27 cellular contexts compared by ENCODE assay signal in genomic region chrX:110258552-110258951, GRCh38. TPM values are rescaled to one million over a fixed set of nuclear protein-coding genes. Genes with fewer than 3 reads are reported as not detected.
DNase-seq lines count a peak whose midpoint lies in the region; FAIRE-seq and TF ChIP-seq lines count a peak whose summit lies in the region.
"Had no signal": no experiment of that assay in that cellular context is flagged by ENCODE, and none has a peak within 500 bp of the region (broad histone marks: within the 10 kb centered on the region; RNA-seq: fewer than 3 reads in every experiment).

No MANE protein-coding gene starts in this region.

- H3K27me3 ChIP-seq in bronchial epithelial cell (ENCODE audit: control insufficient read depth, insufficient read depth, low read length) = no peaks in the 10 kb centered on the region
- H3K27me3 ChIP-seq: ascending aorta had no signal

- no peak for FAIRE-seq in bronchial epithelial cell (lab: Jason Lieb, UNC)

- no peak overlapping the region for H3K4me3 ChIP-seq in bronchial epithelial cell (ENCODE audit: low read depth, low read length)
- H3K4me3 ChIP-seq: ascending aorta, dorsolateral prefrontal cortex, GM23338, heart right ventricle had no signal

- no peak for TF ChIP-seq CTCF in bronchial epithelial cell (IDR thresholded peaks at IDR 0.05; ENCODE audit: insufficient read depth, low read length, severe bottlenecking)

- no peaks in the 10 kb centered on the region for H3K36me3 ChIP-seq in bronchial epithelial cell (ENCODE audit: control insufficient read depth, insufficient read depth, low read length)
- H3K36me3 ChIP-seq: ascending aorta, heart right ventricle had no signal

- DNase-seq in EL (peak; percentile 43), LHCN-M2 (ENCODE audit: low read depth) (peak; percentile 38), bronchial epithelial cell (ENCODE audit: low read depth) (peak; percentile 62), iris pigment epithelial cell (ENCODE audit: low read depth) (peak; percentile 26), NOMO-1 treated with DMSO at 0.1 percent for 48 hours (lab: John Stamatoyannopoulos, UW; ENCODE audit: unreplicated experiment) (no peak), T-helper 9 cell (no peak), dermis blood vessel endothelial cell (no peak)
- no peak for DNase-seq in stimulated activated CD4-positive, alpha-beta T cell treated with anti-CD3 and anti-CD28 coated beads, Interleukin-4, amount 100 ng/mL, for 4 hours
- DNase-seq: activated CD4-positive, alpha-beta T cell treated with anti-CD3 and anti-CD28 coated beads for 48 hours; activated CD8-positive, alpha-beta memory T cell treated with anti-CD3 and anti-CD28 coated beads for 24 hours; activated effector memory CD4-positive, alpha-beta T cell treated with anti-CD3 and anti-CD28 coated beads, Interleukin-2, amount 50 U/mL, for 16 hours; activated naive CD8-positive, alpha-beta T cell treated with anti-CD3 and anti-CD28 coated beads for 36 hours; activated T-cell treated with anti-CD3 and anti-CD28 coated beads, Interleukin-2, amount 50 U/mL, for 1 hour; DMS79; dorsolateral prefrontal cortex; foreskin melanocyte; heart right ventricle; left cardiac atrium; NCI-H1417; NCI-H2081; NCI-H226; NCI-H774; posterior cingulate gyrus; right cardiac atrium; stimulated activated naive CD4-positive, alpha-beta T cell had no signal

RNA-seq across cellular contexts. Expression of gene AMMECR1, which starts 59.3 kb away (rescaled TPM):
- total RNA-seq in LHCN-M2 (2014; rRNA removed) (11.2 and 14.1 TPM in 2 replicates), bronchial epithelial cell (19.0 and 34.1 TPM in 2 replicates), dermis blood vessel endothelial cell (6.0 and 9.1 TPM in 2 replicates)
- polyA plus RNA-seq in LHCN-M2 (2012) = 3.1 TPM

Comparison
In these comparisons a context has a peak if more than half of its experiments do, and no peak if none do; other contexts are left out.
1. DNase-seq: peak in EL (single experiment), LHCN-M2 (single experiment), bronchial epithelial cell (single experiment) and iris pigment epithelial cell (single experiment); none in NOMO-1 treated with DMSO at 0.1 percent for 48 hours (single experiment), stimulated activated CD4-positive, alpha-beta T cell treated with anti-CD3 and anti-CD28 coated beads, Interleukin-4, amount 100 ng/mL, for 4 hours (0 of 2), T-helper 9 cell (single experiment) and dermis blood vessel endothelial cell (single experiment).